Comparison of ENCODE assay signal across 22 cellular contexts in genomic region chr17:19750835-19751234, GRCh38. TPM values are rescaled to one million over a fixed set of nuclear protein-coding genes. Genes with fewer than 3 reads are reported as not detected.
DNase-seq lines count a peak whose midpoint lies in the region; ATAC-seq and TF ChIP-seq lines count a peak whose summit lies in the region.
"Had no signal": no experiment of that assay in that cellular context is flagged by ENCODE, and none has a peak within 500 bp of the region (broad histone marks: within the 10 kb centered on the region; RNA-seq: fewer than 3 reads in every experiment).

No MANE protein-coding gene starts in this region.

- TF ChIP-seq CTCF in RWPE1 (conservative IDR thresholded peaks at IDR 0.05; ENCODE audit: low read depth) (no peak), spleen (IDR thresholded peaks at IDR 0.05 in 8 of 11, conservative IDR thresholded peaks at IDR 0.05 in 3 of 11) (no peak), omental fat pad (IDR thresholded peaks at IDR 0.05) (no peak)

- H3K27me3 ChIP-seq in spleen (replicated peaks in 1 of 7): peaks cover 0 to 17% (median 0%) of the 10 kb centered on the region in 7 donors
- H3K27me3 ChIP-seq: right atrium auricular region had no signal

- CTCF ChIA-PET in RWPE1 (lab: Yijun Ruan, JAX): interaction anchor here (1.3 kb wide), 1 partner anchor 217 kb away, joined by 7 read pairs; no protein-coding TSS in a partner anchor

- no peak for TF ChIP-seq POLR2A in spleen (IDR thresholded peaks at IDR 0.05)

- WGBS in spleen, 5 donors: 82 to 98% (median 84%) methylated on average over 3 of the region's 3 CpGs

- POLR2A ChIA-PET in RWPE1 (lab: Yijun Ruan, JAX; ENCODE audit: low non-redundant PET): no interaction called here

- DNase-seq in ELR (ENCODE audit: low read depth) (peak; percentile 11), RWPE1 (ENCODE audit: low spot score) (peak; percentile 31), epithelial cell of prostate (ENCODE audit: low read depth, low spot score) (peak; percentile 66), spleen (peak; percentile 65), amygdala (lab: John Stamatoyannopoulos, UW) (no peak), omental fat pad (ENCODE audit: low spot score) (no peak)
- DNase-seq: activated naive CD4-positive, alpha-beta T cell treated with anti-CD3 and anti-CD28 coated beads, Interleukin-2, amount 50 U/mL, for 16 hours; activated T-cell treated with anti-CD3 and anti-CD28 coated beads, Interleukin-2, amount 50 U/mL, for 1 hour; COR-L47; EL; GM23248; NCI-H1694; NCI-H748 treated with DMSO at 0.1 percent for 48 hours; T-helper 17 cell had no signal

- H3K4me3 ChIP-seq in spleen: no peak overlapping the region
- H3K4me3 ChIP-seq: GM23248, right atrium auricular region had no signal

- H3K4me1 ChIP-seq in spleen: peaks cover 0 to 34% (median 24%) of the 10 kb centered on the region in 6 donors

- ATAC-seq in omental fat pad (ENCODE audit: low FRiP score): no peak
- no peak for ATAC-seq in HG02973 (IDR thresholded peaks at IDR 0.05; ENCODE audit: unreplicated experiment)
- ATAC-seq: left lobe of liver, T-helper 17 cell had no signal

- H3K27ac ChIP-seq in RWPE1: peak overlapping the region; percentile 100
- H3K27ac ChIP-seq in epithelial cell of prostate: peak overlapping the region; percentile 99
- H3K27ac ChIP-seq in spleen: no peak overlapping the region
- H3K27ac ChIP-seq: GM23248, right atrium auricular region had no signal

- intact Hi-C loops in spleen (cut with DNase I; ENCODE audit: low total_unique reads): no loop called here

- H3K36me3 ChIP-seq in spleen: no peaks in the 10 kb centered on the region
- H3K36me3 ChIP-seq: right atrium auricular region had no signal

- H3K9me3 ChIP-seq in spleen: no peaks in the 10 kb centered on the region
- H3K9me3 ChIP-seq: right atrium auricular region had no signal

RNA-seq across cellular contexts. Expression of gene ALDH3A1, which starts 2.7 kb away (rescaled TPM):
- total RNA-seq in spleen (10 to 100 TPM in 1 of 7 donors, 1 to 10 TPM in 2, under 1 TPM in 3, not detected in 1; 0.54 to 16.1 (median 0.90) TPM), omental fat pad (1 to 10 TPM; 2.3 to 4.9 (median 3.3) TPM)
- polyA plus RNA-seq in spleen: 1 to 10 TPM in 1 of 3 donors, under 1 TPM in 2; 0.36 to 1.2 (median 0.52) TPM
- total RNA-seq: M059J, mononuclear cell, T-helper 17 cell had no signal

RNA-seq across cellular contexts. Expression of gene SLC47A2, which starts 34.5 kb away (rescaled TPM):
- total RNA-seq in spleen: not detected
- polyA plus RNA-seq in spleen: under 1 TPM in 1 of 3 donors, not detected in 2; 0.03 TPM
- under 1 TPM in 1 of 4 donors, not detected in 3; 0.28 TPM for total RNA-seq in omental fat pad
- total RNA-seq: activated CD4-positive, alpha-beta memory T cell treated with anti-CD3 and anti-CD28 coated beads for 36 hours; epithelial cell of proximal tubule; GM23248; left lobe of liver; M059J; mononuclear cell; OCI-LY7; right atrium auricular region; T-helper 17 cell had no signal
- polyA plus RNA-seq: GM23248 had no signal

Comparison
In these comparisons a context has a peak if more than half of its experiments do, and no peak if none do; other contexts are left out.
1. DNase-seq: peak in ELR (single experiment), RWPE1 (single experiment), epithelial cell of prostate (single experiment) and spleen (single experiment); none in amygdala (0 of 56) and omental fat pad (single experiment).
2. H3K27ac ChIP-seq: peak in RWPE1 (single experiment) and epithelial cell of prostate (single experiment); none in spleen (0 of 8).